Comparison of ENCODE assay signal across 17 cellular contexts in genomic region chr20:46355778-46356177, GRCh38. TPM values are rescaled to one million over a fixed set of nuclear protein-coding genes. Genes with fewer than 3 reads are reported as not detected.
DNase-seq lines count a peak whose midpoint lies in the region; ATAC-seq and TF ChIP-seq lines count a peak whose summit lies in the region.
"Had no signal": no experiment of that assay in that cellular context is flagged by ENCODE, and none has a peak within 500 bp of the region (broad histone marks: within the 10 kb centered on the region; RNA-seq: fewer than 3 reads in every experiment).

No MANE protein-coding gene starts in this region.

- peaks cover 52% of the 10 kb centered on the region for H3K36me3 Mint-ChIP-seq in activated naive CD4-positive, alpha-beta T cell treated with anti-CD3 and anti-CD28 coated beads, Interleukin-2, amount 10 ng/mL, durations not matched to agents 7 days and 5 days
- H3K36me3 Mint-ChIP-seq in stimulated activated effector memory CD8-positive, alpha-beta T cell treated with anti-CD3 and anti-CD28 coated beads, Interleukin-12 subunit alpha, Interleukin-12 subunit beta, amount 100 ng/mL, for 72 hours: peaks cover 41% of the 10 kb centered on the region
- peaks cover 0 to 15% (median 6%) of the 10 kb centered on the region in 3 donors for H3K36me3 Mint-ChIP-seq in immature natural killer cell

- peak overlapping the region; percentile 16; the same call in 1 of the 2 replicates for H3K27ac ChIP-seq in VCaP
- H3K27ac ChIP-seq in cingulate gyrus (ENCODE audit: low read depth, low read length): peak overlapping the region; percentile 54

- H3K27ac Mint-ChIP-seq in activated naive CD4-positive, alpha-beta T cell treated with anti-CD3 and anti-CD28 coated beads, Interleukin-2, amount 10 ng/mL, durations not matched to agents 7 days and 5 days: peak overlapping the region; percentile 65
- H3K27ac Mint-ChIP-seq in stimulated activated effector memory CD8-positive, alpha-beta T cell treated with anti-CD3 and anti-CD28 coated beads, Interleukin-12 subunit alpha, Interleukin-12 subunit beta, amount 100 ng/mL, for 72 hours: peak overlapping the region; percentile 92
- peak overlapping the region in 3 of 6 donors; percentile 50 to 69 (median 61) for H3K27ac Mint-ChIP-seq in immature natural killer cell
- H3K27ac Mint-ChIP-seq: endodermal cell, mesothelial cell of epicardium had no signal

- CTCF ChIA-PET in activated naive CD4-positive, alpha-beta T cell treated with anti-CD3 and anti-CD28 coated beads, Interleukin-2, amount 10 ng/mL, durations not matched to agents 7 days and 5 days (lab: Charles Lee): interaction anchor here (1.4 kb wide), 1 partner anchor 11 kb away, joined by 4 read pairs; no protein-coding TSS in a partner anchor

- H3K27me3 Mint-ChIP-seq in activated naive CD4-positive, alpha-beta T cell treated with anti-CD3 and anti-CD28 coated beads, Interleukin-2, amount 10 ng/mL, durations not matched to agents 7 days and 5 days: no peaks in the 10 kb centered on the region
- peaks cover 0 to 2% (median 2%) of the 10 kb centered on the region in 3 donors for H3K27me3 Mint-ChIP-seq in immature natural killer cell (ENCODE audit: low read depth in 3 of 3)

- no peak for TF ChIP-seq CTCF in VCaP (conservative IDR thresholded peaks at IDR 0.05)

- peaks cover 30% of the 10 kb centered on the region for H3K4me1 Mint-ChIP-seq in activated naive CD4-positive, alpha-beta T cell treated with anti-CD3 and anti-CD28 coated beads, Interleukin-2, amount 10 ng/mL, durations not matched to agents 7 days and 5 days
- peaks cover 61% of the 10 kb centered on the region for H3K4me1 Mint-ChIP-seq in stimulated activated effector memory CD8-positive, alpha-beta T cell treated with anti-CD3 and anti-CD28 coated beads, Interleukin-12 subunit alpha, Interleukin-12 subunit beta, amount 100 ng/mL, for 72 hours
- H3K4me1 Mint-ChIP-seq in immature natural killer cell: peaks cover 32 to 47% of the 10 kb centered on the region in 2 donors

- no peak for DNase-seq in activated naive CD4-positive, alpha-beta T cell treated with anti-CD3 and anti-CD28 coated beads, Interleukin-2, amount 10 ng/mL, durations not matched to agents 7 days and 5 days
- no peak for DNase-seq in activated naive CD4-positive, alpha-beta T cell treated with Interleukin-2 at 50 U/mL for 16 hours
- DNase-seq in stimulated activated effector memory CD8-positive, alpha-beta T cell treated with anti-CD3 and anti-CD28 coated beads, Interleukin-12 subunit alpha, Interleukin-12 subunit beta, amount 100 ng/mL, for 72 hours (ENCODE audit: low spot score in 2 of 2): no peak
- DNase-seq in anterior cingulate cortex (lab: John Stamatoyannopoulos, UW): no peak
- DNase-seq in ecto neural progenitor cell (ENCODE audit: low spot score): no peak
- DNase-seq in immature natural killer cell: no peak
- DNase-seq: activated CD8-positive, alpha-beta memory T cell treated with anti-CD3 and anti-CD28 coated beads, Interleukin-2, amount 50 U/mL, for 48 hours; endodermal cell; GDM1; NCI-H187; NCI-H446 treated with DMSO at 0.1 percent for 48 hours; SHP77 treated with DMSO at 0.1 percent for 48 hours; T-helper 2 cell had no signal

- ATAC-seq in stimulated activated effector memory CD8-positive, alpha-beta T cell treated with anti-CD3 and anti-CD28 coated beads, Interleukin-12 subunit alpha, Interleukin-12 subunit beta, amount 100 ng/mL, for 72 hours: no peak
- ATAC-seq: activated CD4-positive, CD25-positive, alpha-beta regulatory T cell treated with anti-CD3 and anti-CD28 coated beads, Interleukin-2, amount 50 U/mL, for 24 hours had no signal

- H3K4me3 Mint-ChIP-seq in activated naive CD4-positive, alpha-beta T cell treated with anti-CD3 and anti-CD28 coated beads, Interleukin-2, amount 10 ng/mL, durations not matched to agents 7 days and 5 days: no peak overlapping the region
- no peak overlapping the region for H3K4me3 Mint-ChIP-seq in stimulated activated effector memory CD8-positive, alpha-beta T cell treated with anti-CD3 and anti-CD28 coated beads, Interleukin-12 subunit alpha, Interleukin-12 subunit beta, amount 100 ng/mL, for 72 hours
- no peak overlapping the region for H3K4me3 Mint-ChIP-seq in immature natural killer cell
- H3K4me3 Mint-ChIP-seq: endodermal cell, mesothelial cell of epicardium had no signal

- no peaks in the 10 kb centered on the region for H3K9me3 Mint-ChIP-seq in activated naive CD4-positive, alpha-beta T cell treated with anti-CD3 and anti-CD28 coated beads, Interleukin-2, amount 10 ng/mL, durations not matched to agents 7 days and 5 days
- H3K9me3 Mint-ChIP-seq in stimulated activated effector memory CD8-positive, alpha-beta T cell treated with anti-CD3 and anti-CD28 coated beads, Interleukin-12 subunit alpha, Interleukin-12 subunit beta, amount 100 ng/mL, for 72 hours: no peaks in the 10 kb centered on the region
- H3K9me3 Mint-ChIP-seq in immature natural killer cell: no peaks in the 10 kb centered on the region
- H3K9me3 Mint-ChIP-seq: endodermal cell, mesothelial cell of epicardium had no signal

RNA-seq across cellular contexts. Expression of gene CDH22, which starts 47.5 kb away (rescaled TPM):
- not detected for polyA plus RNA-seq in immature natural killer cell

RNA-seq across cellular contexts. Expression of gene ELMO2, which starts 50.6 kb away (rescaled TPM):
- 100 to 1,000 TPM in 1 of 3 donors, 10 to 100 TPM in 2; 50.7 to 107 (median 98.7) TPM for polyA plus RNA-seq in immature natural killer cell
